ENCODE assay signal across 9 cellular contexts in genomic region chr2:190277234-190278112, GRCh38. TPM values are rescaled to one million over a fixed set of nuclear protein-coding genes. Genes with fewer than 3 reads are reported as not detected.
DNase-seq lines count a peak whose midpoint lies in the region; ATAC-seq and TF ChIP-seq lines count a peak whose summit lies in the region.
"Had no signal": no experiment of that assay in that cellular context is flagged by ENCODE, and none has a peak within 500 bp of the region (broad histone marks: within the 10 kb centered on the region; RNA-seq: fewer than 3 reads in every experiment).

No MANE protein-coding gene starts in this region.

- TF ChIP-seq CTCF in AG04449 (IDR thresholded peaks at IDR 0.05; ENCODE audit: insufficient read depth, low read length, missing control alignments), result peak; percentile 38
- TF ChIP-seq CTCF in body of pancreas (IDR thresholded peaks at IDR 0.05), result peak; percentile 22 to 53 (median 43)
- TF ChIP-seq CTCF in lower lobe of right lung (IDR thresholded peaks at IDR 0.05), result peak; percentile 50

- no peak for TF ChIP-seq POLR2A in body of pancreas (IDR thresholded peaks at IDR 0.05)

- H3K27ac ChIP-seq in body of pancreas (no peak overlapping the region), lower lobe of right lung (no peak overlapping the region)
- H3K27ac ChIP-seq: HL-60 had no signal

- intact Hi-C loops in body of pancreas (cut with DNase I), result no loop called here
- intact Hi-C loops in lower lobe of right lung (cut with DNase I), result loop anchor here (10.0 kb wide), 1 partner anchor 193 kb away; no protein-coding TSS in a partner anchor

- ATAC-seq in body of pancreas (peak; percentile 53), lower lobe of right lung (no peak), GM18907 (IDR thresholded peaks at IDR 0.05; ENCODE audit: unreplicated experiment) (no peak)

- H3K9me3 ChIP-seq in body of pancreas (no peaks in the 10 kb centered on the region), lower lobe of right lung (no peaks in the 10 kb centered on the region)

- H3K4me3 ChIP-seq in AG04449 (ENCODE audit: low read depth, low read length) (no peak overlapping the region), body of pancreas (no peak overlapping the region), lower lobe of right lung (no peak overlapping the region)

- H3K27me3 ChIP-seq in body of pancreas (no peaks in the 10 kb centered on the region), lower lobe of right lung (ENCODE audit: low read depth) (no peaks in the 10 kb centered on the region)

- DNase-seq in AG04449 (ENCODE audit: low read depth, low spot score) (no peak), GF-D8 (lab: John Stamatoyannopoulos, UW) (peak; percentile 2), NCI-H2171 (lab: John Stamatoyannopoulos, UW) (peak; percentile 2), body of pancreas (peak in 1 of 4 donors; percentile 16), lower lobe of right lung (no peak), activated gamma-delta T cell treated with Interleukin-2 at 50 U/mL for 16 hours (no peak), NCI-H1436 (lab: John Stamatoyannopoulos, UW) (no peak)

- POLR2A ChIA-PET in AG04449 (lab: Yijun Ruan, JAX), result no interaction called here

- CTCF ChIA-PET in AG04449 (lab: Yijun Ruan, JAX), result interaction anchor here (0.5 to 4.5 kb wide), 29 partner anchors 8 to 489 kb away, joined by 3 to 48 read pairs (median 4); no protein-coding TSS in a partner anchor

- WGBS in body of pancreas, 2 donors, result 63 to 64% methylated on average over 4 of the region's 4 CpGs

- no peaks in the 10 kb centered on the region for H3K36me3 ChIP-seq in body of pancreas (replicated peaks in 1 of 2; ENCODE audit: insufficient read depth in 1 of 2, low read depth in 2 of 2)
- no peaks in the 10 kb centered on the region for H3K36me3 ChIP-seq in lower lobe of right lung

- H3K4me1 ChIP-seq in body of pancreas, result peaks cover 29% of the 10 kb centered on the region
- no peaks in the 10 kb centered on the region for H3K4me1 ChIP-seq in lower lobe of right lung

RNA-seq across cellular contexts. Expression of gene HIBCH, which starts 42.2 kb away (rescaled TPM):
- 10 to 100 TPM; 19.4 to 21.3 TPM for total RNA-seq in body of pancreas
- total RNA-seq in lower lobe of right lung, result 24.3 TPM

Comparison
In these comparisons a context has a peak if more than half of its experiments do, and no peak if none do; other contexts are left out.
1. DNase-seq: peak in GF-D8 (single experiment) and NCI-H2171 (single experiment); none in AG04449 (single experiment), lower lobe of right lung (single experiment), activated gamma-delta T cell treated with Interleukin-2 at 50 U/mL for 16 hours (single experiment) and NCI-H1436 (single experiment).
2. Peak in every context shown above with its lines, with median percentiles within 50 percentile points of each other: CTCF ChIP-seq.